In genomic region chr5:120532835-120533234, GRCh38 we compare ENCODE assay signal across 13 cellular contexts.
A peak's percentile ranks its signal among the peaks of the same experiment; 100 is the strongest.
DNase-seq lines count a peak whose midpoint lies in the region; ATAC-seq and TF ChIP-seq lines count a peak whose summit lies in the region.
"Had no signal": no experiment of that assay in that cellular context is flagged by ENCODE, and none has a peak within 500 bp of the region (broad histone marks: within the 10 kb centered on the region; RNA-seq: fewer than 3 reads in every experiment).

No MANE protein-coding gene starts in this region.

- no peak overlapping the region for H2BK15ac ChIP-seq in mesendoderm (replicated peaks; ENCODE audit: low read depth)

- H3K4me2 ChIP-seq in mesendoderm (ENCODE audit: low read length), result no peak overlapping the region

- no peak overlapping the region for H3K4ac ChIP-seq in mesendoderm (ENCODE audit: low read depth, low read length)

- peaks cover 2% of the 10 kb centered on the region for H3K4me1 ChIP-seq in mesendoderm (ENCODE audit: control insufficient read depth, low read depth, low read length)
- no peaks in the 10 kb centered on the region for H3K4me1 ChIP-seq in Peyer's patch

- no CpG with 5 or more reads among the region's 5 CpGs for WGBS in mesendoderm (ENCODE audit: extremely low coverage, insufficient coverage, low lambda C conversion rate)

- H3K4me1 Mint-ChIP-seq in natural killer cell, result no peaks in the 10 kb centered on the region
- H3K4me1 Mint-ChIP-seq: central memory CD8-positive, alpha-beta T cell had no signal

- H3K36me3 ChIP-seq in brain microvascular endothelial cell (replicated peaks) (no peaks in the 10 kb centered on the region), mesendoderm (ENCODE audit: control insufficient read depth, insufficient read depth, low read length) (no peaks in the 10 kb centered on the region), Peyer's patch (no peaks in the 10 kb centered on the region)

- H3K27me3 ChIP-seq in brain microvascular endothelial cell (replicated peaks), result no peaks in the 10 kb centered on the region
- H3K27me3 ChIP-seq in mesendoderm (ENCODE audit: insufficient read depth, low read length, poor library complexity), result no peaks in the 10 kb centered on the region
- no peaks in the 10 kb centered on the region for H3K27me3 ChIP-seq in Peyer's patch

- peak; percentile 70 for TF ChIP-seq CTCF in brain microvascular endothelial cell (IDR thresholded peaks at IDR 0.05; ENCODE audit: low read depth, low read length, missing control alignments)
- no peak for TF ChIP-seq CTCF in Peyer's patch (IDR thresholded peaks at IDR 0.05)
- TF ChIP-seq CTCF in natural killer cell (IDR thresholded peaks at IDR 0.05), result no peak

- no peaks in the 10 kb centered on the region for H3K79me1 ChIP-seq in mesendoderm (ENCODE audit: low read length)

- no peak for ATAC-seq in GM19324 (IDR thresholded peaks at IDR 0.05; ENCODE audit: low FRiP score, unreplicated experiment)
- no peak for ATAC-seq in HG02981 (IDR thresholded peaks at IDR 0.05; ENCODE audit: unreplicated experiment)
- ATAC-seq in natural killer cell, result no peak
- ATAC-seq: activated CD8-positive, alpha-beta T cell treated with anti-CD3 and anti-CD28 coated beads for 36 hours had no signal

- no peak overlapping the region for H3K27ac Mint-ChIP-seq in natural killer cell
- H3K27ac Mint-ChIP-seq: activated CD8-positive, alpha-beta T cell treated with anti-CD3 and anti-CD28 coated beads for 36 hours had no signal

- no peak overlapping the region for H3K4me3 ChIP-seq in Jurkat, Clone E6-1 (ENCODE audit: low read length)
- no peak overlapping the region for H3K4me3 ChIP-seq in brain microvascular endothelial cell (ENCODE audit: low read depth, low read length)
- H3K4me3 ChIP-seq in mesendoderm (ENCODE audit: low read length), result no peak overlapping the region
- no peak overlapping the region for H3K4me3 ChIP-seq in Peyer's patch

- no peak overlapping the region for H3K18ac ChIP-seq in mesendoderm (ENCODE audit: low read length)

- no peak overlapping the region for H3K23ac ChIP-seq in mesendoderm (ENCODE audit: low read length)

- DNase-seq in ELR (ENCODE audit: low read depth) (peak; percentile 39), brain microvascular endothelial cell (no peak), mesendoderm (peak; percentile 82), Peyer's patch (no peak), natural killer cell (no peak)
- DNase-seq in Jurkat, Clone E6-1 (ENCODE audit: low read depth, low spot score), result peak; percentile 3
- DNase-seq: activated CD8-positive, alpha-beta T cell treated with anti-CD3 and anti-CD28 coated beads for 36 hours; activated naive CD4-positive, alpha-beta T cell; NCI-H187 treated with DMSO at 0.1 percent for 48 hours; T-helper 1 cell had no signal

- H3K27ac ChIP-seq in brain microvascular endothelial cell (no peak overlapping the region), mesendoderm (ENCODE audit: low read depth, low read length) (no peak overlapping the region), Peyer's patch (no peak overlapping the region)

- no peak overlapping the region for H3K56ac ChIP-seq in mesendoderm (ENCODE audit: low read length)

- no peak overlapping the region for H2AK5ac ChIP-seq in mesendoderm (ENCODE audit: low read length)

- no peak overlapping the region for H3K9ac ChIP-seq in mesendoderm (ENCODE audit: low read length)

- intact Hi-C loops in natural killer cell (cut with micrococcal nuclease), result no loop called here

- peaks cover 3 to 4% of the 10 kb centered on the region in 2 donors for H3K9me3 Mint-ChIP-seq in natural killer cell
- H3K9me3 Mint-ChIP-seq: activated CD8-positive, alpha-beta T cell treated with anti-CD3 and anti-CD28 coated beads for 36 hours had no signal

- no peaks in the 10 kb centered on the region for H3K27me3 Mint-ChIP-seq in natural killer cell (ENCODE audit: low read depth in 2 of 2)
- H3K27me3 Mint-ChIP-seq: activated CD8-positive, alpha-beta T cell treated with anti-CD3 and anti-CD28 coated beads for 36 hours; central memory CD8-positive, alpha-beta T cell had no signal

- H4K5ac ChIP-seq in mesendoderm (ENCODE audit: low read length), result no peak overlapping the region

- no peak overlapping the region for H2BK120ac ChIP-seq in mesendoderm (ENCODE audit: low read depth, low read length)

- H3K36me3 Mint-ChIP-seq in natural killer cell, result no peaks in the 10 kb centered on the region

- TF ChIP-seq POLR2A in Peyer's patch (IDR thresholded peaks at IDR 0.05), result no peak

- no peak overlapping the region for H2BK5ac ChIP-seq in mesendoderm (ENCODE audit: low read length)

- H3K9me3 ChIP-seq in Peyer's patch, result no peaks in the 10 kb centered on the region

- no peak overlapping the region for H4K8ac ChIP-seq in mesendoderm (ENCODE audit: low read depth, low read length)

- in situ Hi-C loops in brain microvascular endothelial cell (cut with HindIII; ENCODE audit: low pct_ligation_motif_present, low sequenced_read_pairs), result no loop called here

- no peak overlapping the region for H3K4me3 Mint-ChIP-seq in natural killer cell
- H3K4me3 Mint-ChIP-seq: activated CD8-positive, alpha-beta T cell treated with anti-CD3 and anti-CD28 coated beads for 36 hours; central memory CD8-positive, alpha-beta T cell had no signal

- no peaks in the 10 kb centered on the region for H3K79me2 ChIP-seq in mesendoderm (ENCODE audit: control insufficient read depth, insufficient read depth, low read length)

Comparison
In these comparisons a context has a peak if more than half of its experiments do, and no peak if none do; other contexts are left out.
1. DNase-seq: peak in ELR (single experiment), Jurkat, Clone E6-1 (single experiment) and mesendoderm (single experiment); none in brain microvascular endothelial cell (single experiment), Peyer's patch (0 of 3) and natural killer cell (single experiment).